ENCODE assay signal across 11 cellular contexts in genomic region chr2:193348055-193348454, GRCh38.
DNase-seq lines count a peak whose midpoint lies in the region; TF ChIP-seq lines count a peak whose summit lies in the region.
"Had no signal": no experiment of that assay in that cellular context is flagged by ENCODE, and none has a peak within 500 bp of the region (broad histone marks: within the 10 kb centered on the region; RNA-seq: fewer than 3 reads in every experiment).

No MANE protein-coding gene starts in this region.

- H3K4me1 ChIP-seq in CD4-positive, alpha-beta memory T cell (ENCODE audit: insufficient read depth, low read length): peaks cover 5% of the 10 kb centered on the region
- H3K4me1 ChIP-seq in Karpas-422 (ENCODE audit: low read length) (peaks cover 6% of the 10 kb centered on the region; the same call in 1 of the 2 replicates), colonic mucosa (no peaks in the 10 kb centered on the region), neural progenitor cell (no peaks in the 10 kb centered on the region), BE2C (no peaks in the 10 kb centered on the region; the same call in 1 of the 2 replicates), A673 (ENCODE audit: insufficient read depth, low read length, poor library complexity, severe bottlenecking) (peaks cover under 1% of the 10 kb centered on the region)
- H3K4me1 ChIP-seq: gastrocnemius medialis had no signal

- H3K27ac ChIP-seq in CD4-positive, alpha-beta memory T cell (ENCODE audit: low read depth, low read length): no peak overlapping the region
- H3K27ac ChIP-seq in Karpas-422 (ENCODE audit: low read length): no peak overlapping the region
- H3K27ac ChIP-seq in colonic mucosa: no peak overlapping the region
- no peak overlapping the region for H3K27ac ChIP-seq in neural progenitor cell
- no peak overlapping the region for H3K27ac ChIP-seq in A673 (ENCODE audit: low read depth, low read length, poor library complexity, severe bottlenecking)
- H3K27ac ChIP-seq: gastrocnemius medialis had no signal

- no peaks in the 10 kb centered on the region for H3K27me3 ChIP-seq in CD4-positive, alpha-beta memory T cell (ENCODE audit: insufficient read depth, low read length)
- H3K27me3 ChIP-seq in Karpas-422 (ENCODE audit: low read length): no peaks in the 10 kb centered on the region
- H3K27me3 ChIP-seq in colonic mucosa: no peaks in the 10 kb centered on the region
- no peaks in the 10 kb centered on the region for H3K27me3 ChIP-seq in neural progenitor cell
- H3K27me3 ChIP-seq in BE2C: no peaks in the 10 kb centered on the region
- H3K27me3 ChIP-seq in A673 (replicated peaks; ENCODE audit: insufficient read depth, low read depth, low read length, poor library complexity): no peaks in the 10 kb centered on the region
- H3K27me3 ChIP-seq: gastrocnemius medialis had no signal

- H3K9me3 Mint-ChIP-seq in CD4-positive, alpha-beta memory T cell: peaks cover 0 to 4% (median 0%) of the 10 kb centered on the region in 8 donors
- no peaks in the 10 kb centered on the region for H3K9me3 Mint-ChIP-seq in neural progenitor cell

- H3K27ac Mint-ChIP-seq in CD4-positive, alpha-beta memory T cell: peak overlapping the region in 5 of 7 donors; percentile 24 to 87 (median 70)
- no peak overlapping the region for H3K27ac Mint-ChIP-seq in neural progenitor cell

- TF ChIP-seq CTCF in colonic mucosa (IDR thresholded peaks at IDR 0.05): no peak
- TF ChIP-seq CTCF in neural progenitor cell (IDR thresholded peaks at IDR 0.05): no peak
- TF ChIP-seq CTCF in BE2C (IDR thresholded peaks at IDR 0.05; ENCODE audit: low read depth, low read length): no peak
- no peak for TF ChIP-seq CTCF in A673 (conservative IDR thresholded peaks at IDR 0.05; ENCODE audit: low read depth, low read length)

- no peaks in the 10 kb centered on the region for H3K9me3 ChIP-seq in CD4-positive, alpha-beta memory T cell (ENCODE audit: control insufficient read depth in 1 of 2, low read length in 2 of 2)
- H3K9me3 ChIP-seq in Karpas-422 (ENCODE audit: low read length) (no peaks in the 10 kb centered on the region), colonic mucosa (no peaks in the 10 kb centered on the region), neural progenitor cell (ENCODE audit: low read depth) (no peaks in the 10 kb centered on the region), BE2C (no peaks in the 10 kb centered on the region), A673 (ENCODE audit: low read depth, low read length, poor library complexity, severe bottlenecking) (no peaks in the 10 kb centered on the region)
- H3K9me3 ChIP-seq: gastrocnemius medialis had no signal

- POLR2A ChIA-PET in CD4-positive, alpha-beta memory T cell (lab: Charles Lee; ENCODE audit: partially characterized antibody): no interaction called here
- POLR2A ChIA-PET in A673 (lab: Charles Lee; ENCODE audit: low non-redundant PET): no interaction called here

- no peaks in the 10 kb centered on the region for H3K27me3 Mint-ChIP-seq in CD4-positive, alpha-beta memory T cell
- peaks cover 2% of the 10 kb centered on the region for H3K27me3 Mint-ChIP-seq in neural progenitor cell (ENCODE audit: insufficient read depth, low read depth)

- H3K4me1 Mint-ChIP-seq in CD4-positive, alpha-beta memory T cell: peaks cover 4 to 11% (median 6%) of the 10 kb centered on the region in 4 donors
- peaks cover 4% of the 10 kb centered on the region for H3K4me1 Mint-ChIP-seq in neural progenitor cell

- H3K79me2 ChIP-seq in Karpas-422 (ENCODE audit: low read length): no peaks in the 10 kb centered on the region
- no peaks in the 10 kb centered on the region for H3K79me2 ChIP-seq in neural progenitor cell (ENCODE audit: low read depth)

- CTCF ChIA-PET in CD4-positive, alpha-beta memory T cell (lab: Charles Lee; ENCODE audit: partially characterized antibody): no interaction called here
- CTCF ChIA-PET in A673 (lab: Charles Lee): no interaction called here

- peak overlapping the region; percentile 11; the same call in 1 of the 2 replicates for H2AFZ ChIP-seq in Karpas-422 (ENCODE audit: low read length)
- peak overlapping the region; percentile 6 for H2AFZ ChIP-seq in neural progenitor cell (replicated peaks)

- no peak for DNase-seq in CD4-positive, alpha-beta memory T cell
- DNase-seq in Karpas-422 (no peak), colonic mucosa (no peak), neural progenitor cell (ENCODE audit: low spot score) (no peak), BE2C (no peak), mucosa of gallbladder (ENCODE audit: low spot score) (no peak), A673 (ENCODE audit: low spot score) (no peak)
- no peak for DNase-seq in activated CD4-positive, alpha-beta T cell treated with anti-CD3 and anti-CD28 coated beads for 1 hour
- DNase-seq: gastrocnemius medialis, GDM1, NCI-H524 had no signal

- H3K36me3 ChIP-seq in CD4-positive, alpha-beta memory T cell (ENCODE audit: insufficient read depth, low read length): no peaks in the 10 kb centered on the region
- H3K36me3 ChIP-seq in Karpas-422 (ENCODE audit: insufficient read depth, low read length) (no peaks in the 10 kb centered on the region), colonic mucosa (no peaks in the 10 kb centered on the region), neural progenitor cell (no peaks in the 10 kb centered on the region), BE2C (no peaks in the 10 kb centered on the region), A673 (ENCODE audit: insufficient read depth, low read length, poor library complexity, severe bottlenecking) (no peaks in the 10 kb centered on the region)
- H3K36me3 ChIP-seq: gastrocnemius medialis had no signal

- peak overlapping the region; percentile 51 to 59 for H3K4me3 ChIP-seq in CD4-positive, alpha-beta memory T cell (ENCODE audit: low read length in 2 of 2)
- H3K4me3 ChIP-seq in Karpas-422 (ENCODE audit: low read length) (peak overlapping the region; percentile 59), colonic mucosa (peak overlapping the region; percentile 14), neural progenitor cell (no peak overlapping the region), BE2C (ENCODE audit: low read depth, low read length) (no peak overlapping the region), A673 (ENCODE audit: low read depth, low read length, poor library complexity, severe bottlenecking) (no peak overlapping the region)

- H3K9ac ChIP-seq in Karpas-422 (ENCODE audit: low read length) (peak overlapping the region; percentile 38), colonic mucosa (ENCODE audit: low read depth in 2 of 2, low read length in 2 of 2) (no peak overlapping the region), neural progenitor cell (no peak overlapping the region)

- BruUV-seq in A673 (replicated peaks; lab: Mats Ljungman, UMichigan): no TSS peak

- no peaks in the 10 kb centered on the region for H3F3A ChIP-seq in neural progenitor cell (ENCODE audit: low read depth)

- H4K20me1 ChIP-seq in Karpas-422 (ENCODE audit: insufficient read depth, low read depth, low read length): no peaks in the 10 kb centered on the region
- no peaks in the 10 kb centered on the region for H4K20me1 ChIP-seq in neural progenitor cell (ENCODE audit: low read depth)

- H3K36me3 Mint-ChIP-seq in CD4-positive, alpha-beta memory T cell: no peaks in the 10 kb centered on the region
- no peaks in the 10 kb centered on the region for H3K36me3 Mint-ChIP-seq in neural progenitor cell

- peak overlapping the region; percentile 57 for H3K4me2 ChIP-seq in Karpas-422 (ENCODE audit: low read depth, low read length, poor library complexity, severe bottlenecking)
- H3K4me2 ChIP-seq in neural progenitor cell: no peak overlapping the region

- no peaks in the 10 kb centered on the region for H3K9me2 ChIP-seq in Karpas-422 (replicated peaks; ENCODE audit: insufficient read depth, low read length)

- intact Hi-C loops in CD4-positive, alpha-beta memory T cell (cut with micrococcal nuclease): no loop called here
- intact Hi-C loops in colonic mucosa (cut with DNase I) (no loop called here), A673 (cut with micrococcal nuclease; ENCODE audit: unreplicated experiment) (no loop called here)

- peak overlapping the region; percentile 77 to 85 (median 81) for H3K4me3 Mint-ChIP-seq in CD4-positive, alpha-beta memory T cell
- no peak overlapping the region for H3K4me3 Mint-ChIP-seq in neural progenitor cell

Comparison
In these comparisons a context has a peak if more than half of its experiments do, and no peak if none do; other contexts are left out.
1. H3K4me3 ChIP-seq: peak in CD4-positive, alpha-beta memory T cell (2 of 2), Karpas-422 (single experiment) and colonic mucosa (single experiment); none in neural progenitor cell (single experiment), BE2C (single experiment) and A673 (single experiment).